ENCODE assay signal across 9 cellular contexts in genomic region chr5:52922384-52922783, GRCh38.
DNase-seq lines count a peak whose midpoint lies in the region; TF ChIP-seq lines count a peak whose summit lies in the region.
"Had no signal": no experiment of that assay in that cellular context is flagged by ENCODE, and none has a peak within 500 bp of the region (broad histone marks: within the 10 kb centered on the region; RNA-seq: fewer than 3 reads in every experiment).

No MANE protein-coding gene starts in this region.

- WGBS in transverse colon (ENCODE audit: low coverage in 1 of 2), 2 donors = 44 to 73% methylated on average over 2 of the region's 2 CpGs
- 60% methylated on average over 2 of the region's 2 CpGs for WGBS in esophagus squamous epithelium, 2 donors

- H3K9ac ChIP-seq in stomach smooth muscle (ENCODE audit: low read length in 2 of 2) = no peak overlapping the region

- intact Hi-C loops in transverse colon (cut with DNase I; ENCODE audit: low total_unique reads) = no loop called here
- intact Hi-C loops in esophagus squamous epithelium (cut with DNase I) = no loop called here

- DNase-seq in NCI-H2171 treated with DMSO at 0.1 percent for 48 hours (lab: John Stamatoyannopoulos, UW) (peak; percentile 5), NCI-H2171 (lab: John Stamatoyannopoulos, UW) (no peak), SK-MEL-5 (ENCODE audit: low read depth, low spot score) (peak; percentile 58), glomerular visceral epithelial cell (ENCODE audit: extremely low spot score) (peak; percentile 92), transverse colon (no peak), NCI-H2081 treated with DMSO at 0.1 percent for 48 hours (lab: John Stamatoyannopoulos, UW) (no peak), esophagus squamous epithelium (lab: John Stamatoyannopoulos, UW) (no peak)
- DNase-seq: RPMI8226 had no signal

- H3K4me1 ChIP-seq in stomach smooth muscle (ENCODE audit: control insufficient read depth, insufficient read depth, low read length) (peaks cover 13% of the 10 kb centered on the region), transverse colon (peaks cover 0 to 2% (median 0%) of the 10 kb centered on the region in 4 donors), esophagus squamous epithelium (peaks cover 0 to 5% (median 0%) of the 10 kb centered on the region in 3 donors)

- H3K27me3 ChIP-seq in stomach smooth muscle (ENCODE audit: control insufficient read depth in 1 of 2, insufficient read depth in 2 of 2, low read length in 2 of 2) (no peaks in the 10 kb centered on the region), transverse colon (no peaks in the 10 kb centered on the region), esophagus squamous epithelium (no peaks in the 10 kb centered on the region)

- TF ChIP-seq POLR2A in transverse colon (IDR thresholded peaks at IDR 0.05) (no peak), esophagus squamous epithelium (IDR thresholded peaks at IDR 0.05) (no peak)

- in situ Hi-C loops in SK-MEL-5 (cut with HindIII; ENCODE audit: low pct_unique_long_range_greater_than_20kb, low sequenced_read_pairs) (no loop called here), transverse colon (cut with MboI; ENCODE audit: low pct_ligation_motif_present in 1 of 4, low pct_unique_long_range_greater_than_20kb in 1 of 4, low sequenced_read_pairs in 3 of 4) (loop anchor here (10.0 to 25.0 kb wide), 3 partner anchors 135 to 235 kb away; partner anchors contain the start of genes ITGA1 (in 4 of the 4) and PELO (in 4 of the 4))

- TF ChIP-seq EP300 in transverse colon (IDR thresholded peaks at IDR 0.05; ENCODE audit: low read depth) = no peak

- H3K4me3 ChIP-seq in stomach smooth muscle (ENCODE audit: low read length in 2 of 2) (no peak overlapping the region), transverse colon (no peak overlapping the region), esophagus squamous epithelium (no peak overlapping the region)

- no peak for TF ChIP-seq CTCF in transverse colon (IDR thresholded peaks at IDR 0.05)
- peak in 1 of 6 experiments; percentile 10 for TF ChIP-seq CTCF in esophagus squamous epithelium (IDR thresholded peaks at IDR 0.05)

- H3K27ac ChIP-seq in stomach smooth muscle (ENCODE audit: low read length) = peak overlapping the region; percentile 32
- H3K27ac ChIP-seq in transverse colon = no peak overlapping the region
- H3K27ac ChIP-seq in esophagus squamous epithelium = peak overlapping the region in 2 of 4 donors; percentile 23 to 28

- H3K9me3 ChIP-seq in stomach smooth muscle (ENCODE audit: control insufficient read depth in 2 of 2, low read length in 2 of 2) (no peaks in the 10 kb centered on the region), transverse colon (no peaks in the 10 kb centered on the region), esophagus squamous epithelium (no peaks in the 10 kb centered on the region)

- peaks cover 34 to 42% of the 10 kb centered on the region in 2 donors for H3K36me3 ChIP-seq in stomach smooth muscle (ENCODE audit: control insufficient read depth in 2 of 2, insufficient read depth in 2 of 2, low read length in 2 of 2)
- H3K36me3 ChIP-seq in transverse colon = peaks cover 0 to 16% (median 6%) of the 10 kb centered on the region in 4 donors
- H3K36me3 ChIP-seq in esophagus squamous epithelium = peaks cover 0 to 28% (median 0%) of the 10 kb centered on the region in 3 donors

Comparison
In these comparisons a context has a peak if more than half of its experiments do, and no peak if none do; other contexts are left out.
1. DNase-seq: peak in NCI-H2171 treated with DMSO at 0.1 percent for 48 hours (single experiment), SK-MEL-5 (single experiment) and glomerular visceral epithelial cell (single experiment); none in NCI-H2171 (single experiment), transverse colon (single experiment), NCI-H2081 treated with DMSO at 0.1 percent for 48 hours (single experiment) and esophagus squamous epithelium (single experiment).